16 cellular contexts compared by ENCODE assay signal in genomic region chr10:66828957-66829356, GRCh38.
"Had no signal": no experiment of that assay in that cellular context is flagged by ENCODE, and none has a peak within 500 bp of the region (broad histone marks: within the 10 kb centered on the region; RNA-seq: fewer than 3 reads in every experiment).

No MANE protein-coding gene starts in this region.

- H3K9me3 ChIP-seq: colonic mucosa, esophagus squamous epithelium, ovary, sigmoid colon, thoracic aorta had no signal

- H3K27me3 ChIP-seq: colonic mucosa, esophagus squamous epithelium, foreskin keratinocyte, neural progenitor cell, ovary, sigmoid colon had no signal

- H3K4me1 ChIP-seq: colonic mucosa, esophagus squamous epithelium, sigmoid colon had no signal

- H2AFZ ChIP-seq: neural progenitor cell had no signal

- H3K4me2 ChIP-seq: neural progenitor cell had no signal

- H3K27ac ChIP-seq: colonic mucosa, esophagus squamous epithelium, foreskin keratinocyte, neural progenitor cell, ovary, sigmoid colon, thoracic aorta, VCaP had no signal

- H3K4me3 ChIP-seq: colonic mucosa, esophagus squamous epithelium, neural progenitor cell, ovary, sigmoid colon, thoracic aorta had no signal

- H3K36me3 ChIP-seq: colonic mucosa, esophagus squamous epithelium, neural progenitor cell, ovary, sigmoid colon, thoracic aorta had no signal

- DNase-seq: activated CD4-positive, alpha-beta T cell treated with anti-CD3 and anti-CD28 coated beads, Interleukin-2, amount 50 U/mL, for 48 hours; activated naive CD4-positive, alpha-beta T cell treated with anti-CD3 and anti-CD28 coated beads, Interleukin-2, amount 10 ng/mL, durations not matched to agents 7 days and 5 days; central memory CD4-positive, alpha-beta T cell; colonic mucosa; esophagus squamous epithelium; foreskin keratinocyte; glutamatergic neuron; ovary; sigmoid colon; stimulated activated CD4-positive, alpha-beta T cell treated with anti-CD3 and anti-CD28 coated beads, Interleukin-12 subunit alpha, Interleukin-12 subunit beta, amount 100 ng/mL, for 4 hours; stimulated activated CD4-positive, alpha-beta T cell treated with anti-CD3 and anti-CD28 coated beads, Interleukin-2, amount 100 ng/mL, for 24 hours; T-helper 1 cell; T1000 had no signal
